In genomic region chr6:147710890-147711289, GRCh38 we compare ENCODE assay signal across 23 cellular contexts.
DNase-seq lines count a peak whose midpoint lies in the region; ATAC-seq, FAIRE-seq and TF ChIP-seq lines count a peak whose summit lies in the region.
"Had no signal": no experiment of that assay in that cellular context is flagged by ENCODE, and none has a peak within 500 bp of the region (broad histone marks: within the 10 kb centered on the region; RNA-seq: fewer than 3 reads in every experiment).

No MANE protein-coding gene starts in this region.

- no peak overlapping the region for H3K4me3 Mint-ChIP-seq in progenitor cell of endocrine pancreas (ENCODE audit: low read depth)
- H3K4me3 Mint-ChIP-seq: B cell; CD4-positive, CD25-positive, alpha-beta regulatory T cell; CD8-positive, alpha-beta T cell had no signal

- intact Hi-C loops in HepG2 (cut with micrococcal nuclease; ENCODE audit: unreplicated experiment) (no loop called here), right lobe of liver (cut with DNase I) (no loop called here)

- ATAC-seq in HepG2 (no peak), right lobe of liver (no peak)
- ATAC-seq: CD8-positive, alpha-beta T cell had no signal

- DNase-seq in HepG2 (ENCODE audit: low spot score) (no peak), right lobe of liver (no peak), NCI-H146 treated with DMSO at 0.1 percent for 48 hours (lab: John Stamatoyannopoulos, UW; ENCODE audit: unreplicated experiment) (peak; percentile 18), progenitor cell of endocrine pancreas (ENCODE audit: low spot score, unreplicated experiment) (no peak), activated T-cell treated with anti-CD3 and anti-CD28 coated beads for 4 hours (no peak), NCI-H82 treated with DMSO at 0.1 percent for 48 hours (lab: John Stamatoyannopoulos, UW; ENCODE audit: unreplicated experiment) (no peak)
- DNase-seq: CD4-positive, CD25-positive, alpha-beta regulatory T cell; CD8-positive, alpha-beta T cell; DMS 273 treated with DMSO at 0.1 percent for 48 hours; DMS53; DMS79 treated with DMSO at 0.1 percent for 48 hours; GF-D8; GOT3 had no signal

- H3K27ac Mint-ChIP-seq in progenitor cell of endocrine pancreas = peak overlapping the region; percentile 14
- H3K27ac Mint-ChIP-seq: B cell; CD4-positive, CD25-positive, alpha-beta regulatory T cell; CD8-positive, alpha-beta T cell had no signal

- no peak overlapping the region for H3K4me2 ChIP-seq in HepG2 (ENCODE audit: low read depth, low read length)
- H3K4me2 ChIP-seq: BLaER1 had no signal

- H3K27me3 ChIP-seq in HepG2 (ENCODE audit: control insufficient read depth in 1 of 2, insufficient read depth in 2 of 2, low read length in 2 of 2) (no peaks in the 10 kb centered on the region), right lobe of liver (no peaks in the 10 kb centered on the region)
- H3K27me3 ChIP-seq: BLaER1 had no signal

- H3K9ac ChIP-seq in HepG2 (ENCODE audit: insufficient read depth, low read depth, low read length) = no peak overlapping the region
- H3K9ac ChIP-seq: BLaER1 had no signal

- H3K27ac ChIP-seq in HepG2 (ENCODE audit: extremely low read length, insufficient read depth, low read length) (no peak overlapping the region), right lobe of liver (no peak overlapping the region)
- H3K27ac ChIP-seq: 22Rv1, BLaER1, C4-2B had no signal

- H3K4me1 Mint-ChIP-seq in progenitor cell of endocrine pancreas (ENCODE audit: low read depth) = peaks cover 23% of the 10 kb centered on the region
- H3K4me1 Mint-ChIP-seq: B cell; CD4-positive, CD25-positive, alpha-beta regulatory T cell had no signal

- no peak for TF ChIP-seq CTCF in HepG2 (CRISPR knock-in tag; IDR thresholded peaks at IDR 0.05)
- TF ChIP-seq CTCF in right lobe of liver (IDR thresholded peaks at IDR 0.05) = no peak
- no peak for TF ChIP-seq CTCF in progenitor cell of endocrine pancreas (IDR thresholded peaks at IDR 0.05; ENCODE audit: unreplicated experiment)

- no peak for FAIRE-seq in HepG2 (lab: Jason Lieb, UNC)
- FAIRE-seq: A204.1, D721Med, GM12891, GM18507, H54 had no signal

- TF ChIP-seq EP300 in HepG2 (IDR thresholded peaks at IDR 0.05; ENCODE audit: low read depth in 2 of 2, low read length in 2 of 2) (no peak), HepG2 (CRISPR knock-in tag; IDR thresholded peaks at IDR 0.05; ENCODE audit: borderline replicate concordance) (no peak)

- H3K27me3 Mint-ChIP-seq in progenitor cell of endocrine pancreas = no peaks in the 10 kb centered on the region
- H3K27me3 Mint-ChIP-seq: B cell had no signal

- CTCF ChIA-PET in HepG2 (lab: Yijun Ruan, JAX; ENCODE audit: low intra/inter-chr PET ratio, low total read pairs) = no interaction called here

- H3K36me3 ChIP-seq in HepG2 (replicated peaks in 1 of 2; ENCODE audit: control insufficient read depth in 1 of 2, insufficient read depth in 2 of 2, low read length in 2 of 2) (no peaks in the 10 kb centered on the region), right lobe of liver (no peaks in the 10 kb centered on the region)
- H3K36me3 ChIP-seq: BLaER1, HAP-1 had no signal

- POLR2A ChIA-PET in HepG2 (lab: Yijun Ruan, JAX) = no interaction called here

- no TSS peak for BruUV-seq in HepG2 (replicated peaks; lab: Mats Ljungman, UMichigan)

- 33% methylated on average over 2 of the region's 2 CpGs for WGBS in HepG2 (ENCODE audit: low lambda C conversion rate)
- WGBS in right lobe of liver (ENCODE audit: insufficient coverage, low coverage, low lambda C conversion rate, missing lambda C conversion rate) = 61% methylated on average over 2 of the region's 2 CpGs

- H3K9me3 ChIP-seq in HepG2 (ENCODE audit: low read length) (no peaks in the 10 kb centered on the region), right lobe of liver (no peaks in the 10 kb centered on the region)
- H3K9me3 ChIP-seq: HAP-1 had no signal

- TF ChIP-seq RAD21 in HepG2 (CRISPR knock-in tag; IDR thresholded peaks at IDR 0.05) = no peak

- no peaks in the 10 kb centered on the region for H4K20me1 ChIP-seq in HepG2 (ENCODE audit: insufficient read depth, low read length)
- H4K20me1 ChIP-seq: BLaER1 had no signal

- H3K79me2 ChIP-seq in HepG2 (ENCODE audit: insufficient read depth, low read length) = no peaks in the 10 kb centered on the region

- H3K4me1 ChIP-seq in HepG2 (ENCODE audit: insufficient read depth, low read length) (no peaks in the 10 kb centered on the region; the same call in 1 of the 2 replicates), right lobe of liver (no peaks in the 10 kb centered on the region)
- H3K4me1 ChIP-seq: BLaER1, HAP-1 had no signal

- H2AFZ ChIP-seq in HepG2 (ENCODE audit: low read length) = no peak overlapping the region

- H3K9me3 Mint-ChIP-seq in progenitor cell of endocrine pancreas (ENCODE audit: low read depth) = no peaks in the 10 kb centered on the region
- H3K9me3 Mint-ChIP-seq: CD8-positive, alpha-beta T cell had no signal

- in situ Hi-C loops in HepG2 (cut with HindIII; ENCODE audit: extremely low pct_ligation_motif_present, low pct_unique_long_range_greater_than_20kb) = no loop called here

- H3K4me3 ChIP-seq in HepG2 (replicated peaks in 1 of 3; ENCODE audit: insufficient read depth in 1 of 3, low read depth in 2 of 3, low read length in 3 of 3) = no peak overlapping the region
- H3K4me3 ChIP-seq in right lobe of liver = no peak overlapping the region
- H3K4me3 ChIP-seq: BLaER1, HAP-1 had no signal

- H3K36me3 Mint-ChIP-seq in progenitor cell of endocrine pancreas (ENCODE audit: insufficient read depth) = no peaks in the 10 kb centered on the region
- H3K36me3 Mint-ChIP-seq: CD4-positive, CD25-positive, alpha-beta regulatory T cell; CD8-positive, alpha-beta T cell had no signal

- TF ChIP-seq POLR2A in HepG2 (IDR thresholded peaks at IDR 0.05; ENCODE audit: insufficient read depth in 1 of 2, low read depth in 2 of 2, low read length in 2 of 2) (no peak), right lobe of liver (IDR thresholded peaks at IDR 0.05) (no peak)

TF ChIP-seq in HepG2, 621 proteins besides CTCF, POLR2A, EP300 and RAD21:
- TF ChIP-seq HNRNPK (IDR thresholded peaks at IDR 0.05; ENCODE audit: low read depth, low read length, poor library complexity, severe bottlenecking) (peak; percentile 60), RNF2 (conservative IDR thresholded peaks at IDR 0.05; ENCODE audit: low read depth) (no peak), ZNF484 (CRISPR knock-in tag; IDR thresholded peaks at IDR 0.05; ENCODE audit: borderline replicate concordance, low read depth) (no peak), NFE2L2 (IDR thresholded peaks at IDR 0.05; ENCODE audit: low read length) (no peak), DMAP1 (CRISPR knock-in tag; IDR thresholded peaks at IDR 0.05) (no peak)
TF ChIP-seq in HepG2: peak in this region for 1.
